1 cellular context compared by ENCODE assay signal in genomic region chrX:118724775-118725174, GRCh38.
TF ChIP-seq lines count a peak whose summit lies in the region.

No MANE protein-coding gene starts in this region.

TF ChIP-seq in HepG2, 621 proteins besides CTCF, POLR2A, EP300 and RAD21 (continued from another document):
- no peak for TF ChIP-seq ZBTB14 (CRISPR knock-in tag; IDR thresholded peaks at IDR 0.05)
- TF ChIP-seq, protein P1, sequence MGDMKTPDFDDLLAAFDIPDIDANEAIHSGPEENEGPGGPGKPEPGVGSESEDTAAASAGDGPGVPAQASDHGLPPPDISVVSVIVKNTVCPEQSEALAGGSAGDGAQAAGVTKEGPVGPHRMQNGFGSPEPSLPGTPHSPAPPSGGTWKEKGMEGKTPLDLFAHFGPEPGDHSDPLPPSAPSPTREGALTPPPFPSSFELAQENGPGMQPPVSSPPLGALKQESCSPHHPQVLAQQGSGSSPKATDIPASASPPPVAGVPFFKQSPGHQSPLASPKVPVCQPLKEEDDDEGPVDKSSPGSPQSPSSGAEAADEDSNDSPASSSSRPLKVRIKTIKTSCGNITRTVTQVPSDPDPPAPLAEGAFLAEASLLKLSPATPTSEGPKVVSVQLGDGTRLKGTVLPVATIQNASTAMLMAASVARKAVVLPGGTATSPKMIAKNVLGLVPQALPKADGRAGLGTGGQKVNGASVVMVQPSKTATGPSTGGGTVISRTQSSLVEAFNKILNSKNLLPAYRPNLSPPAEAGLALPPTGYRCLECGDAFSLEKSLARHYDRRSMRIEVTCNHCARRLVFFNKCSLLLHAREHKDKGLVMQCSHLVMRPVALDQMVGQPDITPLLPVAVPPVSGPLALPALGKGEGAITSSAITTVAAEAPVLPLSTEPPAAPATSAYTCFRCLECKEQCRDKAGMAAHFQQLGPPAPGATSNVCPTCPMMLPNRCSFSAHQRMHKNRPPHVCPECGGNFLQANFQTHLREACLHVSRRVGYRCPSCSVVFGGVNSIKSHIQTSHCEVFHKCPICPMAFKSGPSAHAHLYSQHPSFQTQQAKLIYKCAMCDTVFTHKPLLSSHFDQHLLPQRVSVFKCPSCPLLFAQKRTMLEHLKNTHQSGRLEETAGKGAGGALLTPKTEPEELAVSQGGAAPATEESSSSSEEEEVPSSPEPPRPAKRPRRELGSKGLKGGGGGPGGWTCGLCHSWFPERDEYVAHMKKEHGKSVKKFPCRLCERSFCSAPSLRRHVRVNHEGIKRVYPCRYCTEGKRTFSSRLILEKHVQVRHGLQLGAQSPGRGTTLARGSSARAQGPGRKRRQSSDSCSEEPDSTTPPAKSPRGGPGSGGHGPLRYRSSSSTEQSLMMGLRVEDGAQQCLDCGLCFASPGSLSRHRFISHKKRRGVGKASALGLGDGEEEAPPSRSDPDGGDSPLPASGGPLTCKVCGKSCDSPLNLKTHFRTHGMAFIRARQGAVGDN (CRISPR knock-in tag; IDR thresholded peaks at IDR 0.05) = no peak
